8 cellular contexts compared by ENCODE assay signal in the genomic region with DNA sequence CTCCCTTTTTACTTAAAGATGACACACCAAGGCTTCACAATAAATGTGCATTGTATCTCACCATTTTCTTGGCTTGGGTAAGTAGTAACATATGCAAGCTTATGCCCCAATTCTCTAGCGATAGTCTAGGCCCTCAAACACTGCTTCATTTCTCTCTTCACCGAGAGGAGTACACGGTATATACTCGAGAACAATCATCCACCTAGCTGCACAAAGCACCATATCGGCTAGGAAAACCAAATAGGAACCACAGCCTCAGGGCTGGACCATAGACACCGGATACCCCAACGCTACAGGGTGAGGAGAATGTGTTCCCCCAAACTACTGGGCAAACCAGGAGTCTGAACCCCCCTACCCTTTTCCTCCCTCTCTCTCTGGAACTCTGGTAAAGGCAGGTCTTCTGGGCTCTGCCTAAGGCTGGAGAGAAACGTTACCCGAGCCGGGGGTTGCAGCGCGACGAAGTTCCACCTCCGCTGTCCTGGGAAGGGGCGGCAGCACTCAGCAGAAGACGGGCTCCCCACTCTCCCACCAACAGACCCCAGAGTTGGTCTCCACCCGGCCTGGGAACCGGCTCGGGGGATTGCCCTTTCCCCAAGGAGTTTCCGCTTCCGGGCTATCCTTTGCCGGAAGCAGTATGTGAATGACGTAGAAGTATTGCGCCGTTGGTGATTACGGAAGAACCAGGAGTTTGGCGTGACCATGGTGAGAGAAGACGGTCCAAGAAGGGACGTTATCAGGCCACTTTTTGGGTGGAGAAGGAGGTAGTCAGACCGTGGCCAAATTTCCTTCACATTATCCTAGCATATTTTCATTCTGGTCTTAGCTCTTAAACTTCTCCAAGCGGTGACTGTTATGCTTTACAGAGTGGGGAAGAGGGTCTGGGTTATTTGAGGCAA. TPM values are rescaled to one million over a fixed set of nuclear protein-coding genes. Genes with fewer than 3 reads are reported as not detected.
DNase-seq lines count a peak whose midpoint lies in the region; ATAC-seq and TF ChIP-seq lines count a peak whose summit lies in the region.

A gene with protein sequence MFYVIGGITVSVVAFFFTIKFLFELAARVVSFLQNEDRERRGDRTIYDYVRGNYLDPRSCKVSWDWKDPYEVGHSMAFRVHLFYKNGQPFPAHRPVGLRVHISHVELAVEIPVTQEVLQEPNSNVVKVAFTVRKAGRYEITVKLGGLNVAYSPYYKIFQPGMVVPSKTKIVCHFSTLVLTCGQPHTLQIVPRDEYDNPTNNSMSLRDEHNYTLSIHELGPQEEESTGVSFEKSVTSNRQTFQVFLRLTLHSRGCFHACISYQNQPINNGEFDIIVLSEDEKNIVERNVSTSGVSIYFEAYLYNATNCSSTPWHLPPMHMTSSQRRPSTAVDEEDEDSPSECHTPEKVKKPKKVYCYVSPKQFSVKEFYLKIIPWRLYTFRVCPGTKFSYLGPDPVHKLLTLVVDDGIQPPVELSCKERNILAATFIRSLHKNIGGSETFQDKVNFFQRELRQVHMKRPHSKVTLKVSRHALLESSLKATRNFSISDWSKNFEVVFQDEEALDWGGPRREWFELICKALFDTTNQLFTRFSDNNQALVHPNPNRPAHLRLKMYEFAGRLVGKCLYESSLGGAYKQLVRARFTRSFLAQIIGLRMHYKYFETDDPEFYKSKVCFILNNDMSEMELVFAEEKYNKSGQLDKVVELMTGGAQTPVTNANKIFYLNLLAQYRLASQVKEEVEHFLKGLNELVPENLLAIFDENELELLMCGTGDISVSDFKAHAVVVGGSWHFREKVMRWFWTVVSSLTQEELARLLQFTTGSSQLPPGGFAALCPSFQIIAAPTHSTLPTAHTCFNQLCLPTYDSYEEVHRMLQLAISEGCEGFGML (minus strand): TSS at position 582 of the 896 bp plus-strand sequence. CDS start 27,465 bp downstream, outside the sequence.
A gene with protein sequence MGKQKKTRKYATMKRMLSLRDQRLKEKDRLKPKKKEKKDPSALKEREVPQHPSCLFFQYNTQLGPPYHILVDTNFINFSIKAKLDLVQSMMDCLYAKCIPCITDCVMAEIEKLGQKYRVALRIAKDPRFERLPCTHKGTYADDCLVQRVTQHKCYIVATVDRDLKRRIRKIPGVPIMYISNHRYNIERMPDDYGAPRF (plus strand): TSS at position 646 of the 896 bp plus-strand sequence. CDS start 54 bp downstream, at position 700.

- H3K36me3 Mint-ChIP-seq in CD8-positive, alpha-beta memory T cell, result peaks cover 3 to 37% (median 13%) of the 10 kb centered on the region in 3 donors
- H3K36me3 Mint-ChIP-seq in nephron progenitor cell (ENCODE audit: low read depth), result peaks cover 12% of the 10 kb centered on the region

- no peaks in the 10 kb centered on the region for H3K27me3 ChIP-seq in CD8-positive, alpha-beta memory T cell (ENCODE audit: insufficient read depth, low read length, poor library complexity, severe bottlenecking)

- H3K4me3 ChIP-seq in CD8-positive, alpha-beta memory T cell (ENCODE audit: low read length), result peak within 1 kb of the TSS; percentile 91
- peak within 1 kb of the TSS; percentile 87 for H3K4me3 ChIP-seq in fibroblast of mammary gland (ENCODE audit: control insufficient read depth, low read depth, low read length)

- H3K27me3 Mint-ChIP-seq in CD8-positive, alpha-beta memory T cell, result peaks cover 0 to 2% of the 10 kb centered on the region in 2 donors
- no peaks in the 10 kb centered on the region for H3K27me3 Mint-ChIP-seq in nephron progenitor cell (ENCODE audit: low read depth, poor library complexity)

- DNase-seq in CD8-positive, alpha-beta memory T cell, result peak; percentile 67 to 89 (median 82)
- DNase-seq in KBM-7, result peak; percentile 88
- peak; percentile 71 for DNase-seq in activated T-cell treated with anti-CD3 and anti-CD28 coated beads for 4 hours
- DNase-seq in fibroblast of mammary gland (ENCODE audit: low read depth), result peak; percentile 90
- DNase-seq in nephron progenitor cell, result peak; percentile 80
- DNase-seq in stromal cell of bone marrow (ENCODE audit: low read depth), result peak; percentile 88
- no peak for DNase-seq in GF-D8 (lab: John Stamatoyannopoulos, UW)

- no peaks in the 10 kb centered on the region for H3K9me3 Mint-ChIP-seq in CD8-positive, alpha-beta memory T cell
- no peaks in the 10 kb centered on the region for H3K9me3 Mint-ChIP-seq in nephron progenitor cell

- H3K27ac Mint-ChIP-seq in CD8-positive, alpha-beta memory T cell, result peak within 1 kb of the TSS; percentile 84 to 100 (median 99)
- H3K27ac Mint-ChIP-seq in nephron progenitor cell, result peak within 1 kb of the TSS; percentile 99

- peaks cover 24% of the 10 kb centered on the region for H3K4me1 ChIP-seq in CD8-positive, alpha-beta memory T cell (ENCODE audit: insufficient read depth, low read length)

- peak within 1 kb of the TSS; percentile 87 to 100 (median 98) for H3K4me3 Mint-ChIP-seq in CD8-positive, alpha-beta memory T cell
- H3K4me3 Mint-ChIP-seq in nephron progenitor cell, result peak within 1 kb of the TSS; percentile 100

- POLR2A ChIA-PET in CD8-positive, alpha-beta memory T cell (lab: Charles Lee), result interaction anchor here (0.5 to 2.2 kb wide), 4 partner anchors 21 to 95 kb away, joined by 3 to 5 read pairs (median 4); a partner anchor contains a TSS

- ATAC-seq in GM21528 (IDR thresholded peaks at IDR 0.05; ENCODE audit: low FRiP score, unreplicated experiment), result peak; percentile 86

- H3K36me3 ChIP-seq in CD8-positive, alpha-beta memory T cell (ENCODE audit: insufficient read depth, low read length), result peaks cover 20% of the 10 kb centered on the region

- H3K4me1 Mint-ChIP-seq in CD8-positive, alpha-beta memory T cell, result peaks cover 50 to 79% (median 76%) of the 10 kb centered on the region in 3 donors
- peaks cover 37% of the 10 kb centered on the region for H3K4me1 Mint-ChIP-seq in nephron progenitor cell

- CTCF ChIA-PET in CD8-positive, alpha-beta memory T cell (lab: Charles Lee), result interaction anchor here (2.0 kb wide), 1 partner anchor 104 kb away, joined by 6 read pairs; no protein-coding TSS in a partner anchor

- H3K27ac ChIP-seq in CD8-positive, alpha-beta memory T cell (ENCODE audit: low read depth, low read length), result peak within 1 kb of the TSS; percentile 87

- no peaks in the 10 kb centered on the region for H3K9me3 ChIP-seq in CD8-positive, alpha-beta memory T cell (ENCODE audit: low read length)

- TF ChIP-seq CTCF in fibroblast of mammary gland (conservative IDR thresholded peaks at IDR 0.05; ENCODE audit: control insufficient read depth, insufficient read depth, low read depth, low read length) (no peak), nephron progenitor cell (IDR thresholded peaks at IDR 0.05) (no peak)

- in situ Hi-C loops in KBM-7 (cut with MboI; ENCODE audit: low pct_unique_long_range_greater_than_20kb, low sequenced_read_pairs), result no loop called here

RNA-seq across cellular contexts. Expression of the first gene that starts in this region (rescaled TPM):
- total RNA-seq in CD8-positive, alpha-beta memory T cell, result 10 to 100 TPM; 37.0 to 37.7 TPM
- 28.6 TPM for polyA plus RNA-seq in CD8-positive, alpha-beta memory T cell

RNA-seq across cellular contexts. Expression of the second gene that starts in this region (rescaled TPM):
- 10 to 100 TPM; 87.2 to 88.6 TPM for total RNA-seq in CD8-positive, alpha-beta memory T cell
- polyA plus RNA-seq in CD8-positive, alpha-beta memory T cell, result 33.0 TPM
